Comparison of ENCODE assay signal across 19 cellular contexts in the genomic region with DNA sequence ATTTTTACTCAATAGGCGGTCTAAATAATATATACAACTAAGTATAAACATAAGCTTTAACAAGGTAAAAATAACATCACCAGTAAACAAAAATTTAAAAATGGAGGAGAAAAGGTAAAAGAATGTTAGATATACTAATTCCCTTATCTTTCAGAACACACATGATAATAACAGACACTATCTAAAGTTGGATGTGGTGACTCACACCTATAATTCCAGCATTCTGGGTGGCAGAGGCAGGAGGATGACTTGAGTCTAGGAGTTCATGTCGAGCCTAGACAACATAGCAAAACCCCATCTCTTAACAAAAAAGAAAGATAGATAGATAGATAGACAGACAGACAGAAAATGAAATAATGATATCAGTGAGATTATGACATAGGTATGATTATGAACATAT.
"Had no signal": no experiment of that assay in that cellular context is flagged by ENCODE, and none has a peak within 500 bp of the region (broad histone marks: within the 10 kb centered on the region; RNA-seq: fewer than 3 reads in every experiment).

No MANE protein-coding gene starts in this region.

- H3K27me3 Mint-ChIP-seq: activated CD8-positive, alpha-beta memory T cell treated with anti-CD3 and anti-CD28 coated beads, Interleukin-2, amount 10 ng/mL, durations not matched to agents 7 days and 5 days; activated naive CD8-positive, alpha-beta T cell treated with anti-CD3 and anti-CD28 coated beads for 36 hours; type B pancreatic cell had no signal

- DNase-seq: activated CD4-positive, alpha-beta T cell treated with anti-CD3 and anti-CD28 coated beads, Interleukin-2, amount 50 U/mL, for 1 hour; activated CD8-positive, alpha-beta memory T cell treated with anti-CD3 and anti-CD28 coated beads, Interleukin-2, amount 10 ng/mL, durations not matched to agents 7 days and 5 days; activated gamma-delta T cell; activated naive CD8-positive, alpha-beta T cell treated with anti-CD3 and anti-CD28 coated beads for 36 hours; activated T-cell treated with anti-CD3 and anti-CD28 coated beads, Interleukin-2, amount 50 U/mL, for 48 hours; anterior cingulate cortex; colonic mucosa; effector CD4-positive, alpha-beta T cell; mesenchymal stem cell; nephron progenitor cell; stimulated activated CD4-positive, alpha-beta T cell treated with anti-CD3 and anti-CD28 coated beads, Interleukin-12 subunit alpha, Interleukin-12 subunit beta, amount 100 ng/mL, for 4 hours; stimulated activated naive CD8-positive, alpha-beta T cell treated with anti-CD3 and anti-CD28 coated beads, Interleukin-15, Interleukin-2, amounts not matched to agents 100 U/mL and 50 U/mL, for 24 hours had no signal

- H3K4me1 ChIP-seq: colonic mucosa, prostate gland had no signal

- H3K27ac ChIP-seq: cardiac muscle cell, colonic mucosa, prostate gland, suprapubic skin had no signal

- H3K36me3 ChIP-seq: cardiac muscle cell, colonic mucosa, prostate gland, suprapubic skin had no signal

- FAIRE-seq: islet of Langerhans had no signal

- H3K4me1 Mint-ChIP-seq: activated CD8-positive, alpha-beta memory T cell treated with anti-CD3 and anti-CD28 coated beads, Interleukin-2, amount 10 ng/mL, durations not matched to agents 7 days and 5 days; nephron progenitor cell had no signal

- ATAC-seq: activated CD8-positive, alpha-beta memory T cell treated with anti-CD3 and anti-CD28 coated beads, Interleukin-2, amount 10 ng/mL, durations not matched to agents 7 days and 5 days; left lobe of liver; sciatic nerve; stimulated activated naive CD8-positive, alpha-beta T cell treated with anti-CD3 and anti-CD28 coated beads, Interleukin-15, Interleukin-2, amounts not matched to agents 100 U/mL and 50 U/mL, for 24 hours had no signal

- H3K9me3 Mint-ChIP-seq: activated naive CD8-positive, alpha-beta T cell treated with anti-CD3 and anti-CD28 coated beads for 36 hours; nephron progenitor cell; type B pancreatic cell had no signal

- H3K4me3 Mint-ChIP-seq: activated CD8-positive, alpha-beta memory T cell treated with anti-CD3 and anti-CD28 coated beads, Interleukin-2, amount 10 ng/mL, durations not matched to agents 7 days and 5 days; activated naive CD8-positive, alpha-beta T cell treated with anti-CD3 and anti-CD28 coated beads for 36 hours; nephron progenitor cell; type B pancreatic cell had no signal

- H3K27ac Mint-ChIP-seq: activated CD8-positive, alpha-beta memory T cell treated with anti-CD3 and anti-CD28 coated beads, Interleukin-2, amount 10 ng/mL, durations not matched to agents 7 days and 5 days; activated naive CD8-positive, alpha-beta T cell treated with anti-CD3 and anti-CD28 coated beads for 36 hours; nephron progenitor cell; type B pancreatic cell had no signal

- H3K4me3 ChIP-seq: cardiac muscle cell, colonic mucosa, prostate gland, suprapubic skin had no signal

- H3K27me3 ChIP-seq: cardiac muscle cell, colonic mucosa, suprapubic skin had no signal

- H3K9me3 ChIP-seq: colonic mucosa, prostate gland, suprapubic skin had no signal
